In the genomic region with DNA sequence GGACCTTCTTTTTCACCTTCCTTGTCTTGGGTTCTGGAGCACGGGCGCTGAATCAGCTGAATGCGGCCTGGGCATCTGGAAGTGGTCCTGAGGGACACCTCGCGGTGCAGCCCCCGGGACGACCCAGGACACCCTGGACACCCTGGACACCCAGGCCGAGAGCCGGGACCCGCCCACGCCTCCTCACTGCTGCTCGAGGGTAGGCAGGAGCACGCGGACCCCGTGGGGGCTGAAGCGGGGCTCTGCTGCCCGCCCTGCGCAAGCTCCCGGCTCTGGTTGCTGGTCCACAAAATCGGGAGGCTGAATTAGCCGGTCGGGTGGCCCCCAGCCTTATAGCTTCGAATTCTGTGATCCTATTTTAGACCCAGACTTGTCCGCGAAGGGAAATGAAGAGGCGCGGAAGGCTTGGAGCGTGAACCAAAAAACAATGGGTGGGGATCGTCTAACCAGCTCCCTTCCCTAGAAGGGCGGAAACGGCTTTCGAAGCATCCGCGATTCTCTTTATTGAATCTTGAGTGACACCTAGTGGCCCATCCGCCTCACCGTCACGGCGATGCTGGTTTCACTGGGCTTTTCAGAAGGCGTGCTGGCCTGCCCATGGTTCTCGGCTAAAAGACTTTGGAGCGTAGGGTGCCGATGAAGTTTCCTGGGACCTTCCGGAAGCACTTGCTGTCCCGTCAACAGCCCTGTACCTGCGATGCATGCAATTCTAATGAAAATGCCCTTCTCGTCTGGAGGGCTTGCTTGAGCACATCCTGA, we compare ENCODE assay signal across 8 cellular contexts. TPM values are rescaled to one million over a fixed set of nuclear protein-coding genes. Genes with fewer than 3 reads are reported as not detected.
DNase-seq lines count a peak whose midpoint lies in the region; ATAC-seq, FAIRE-seq and TF ChIP-seq lines count a peak whose summit lies in the region.

No MANE protein-coding gene starts in this region.

- in situ Hi-C loops in ACHN (cut with HindIII; ENCODE audit: low pct_ligation_motif_present, low pct_unique_long_range_greater_than_20kb, low sequenced_read_pairs), result loop anchor here (25.0 kb wide), 1 partner anchor 565 kb away; no protein-coding TSS in a partner anchor

- no peaks in the 10 kb centered on the region for H3K36me3 Mint-ChIP-seq in immature natural killer cell

- peak; percentile 93 for DNase-seq in ACHN
- peak; percentile 89 for DNase-seq in NCI-H2196 (lab: John Stamatoyannopoulos, UW; ENCODE audit: unreplicated experiment)
- DNase-seq in bronchial epithelial cell (ENCODE audit: low read depth), result peak; percentile 64
- peak; percentile 76 to 80 (median 78) for DNase-seq in immature natural killer cell
- DNase-seq in smooth muscle cell of the brain vasculature (ENCODE audit: low read depth, low spot score), result peak; percentile 69

- peaks cover 6 to 14% of the 10 kb centered on the region in 2 donors for H3K4me1 Mint-ChIP-seq in immature natural killer cell

- peak; percentile 73 for ATAC-seq in GM18870 (IDR thresholded peaks at IDR 0.05; ENCODE audit: unreplicated experiment)
- ATAC-seq in HG03159 (IDR thresholded peaks at IDR 0.05; ENCODE audit: unreplicated experiment), result peak; percentile 86

- H3K4me3 ChIP-seq in WI38 (ENCODE audit: low read depth, low read length), result peak overlapping the region; percentile 68
- H3K4me3 ChIP-seq in bronchial epithelial cell (ENCODE audit: low read depth, low read length), result peak overlapping the region; percentile 45

- H3K4me3 Mint-ChIP-seq in immature natural killer cell, result peak overlapping the region; percentile 82 to 89 (median 88)

- TF ChIP-seq CTCF in WI38 (IDR thresholded peaks at IDR 0.05; ENCODE audit: low read depth, low read length), result peak; percentile 69
- peak; percentile 83 for TF ChIP-seq CTCF in bronchial epithelial cell (IDR thresholded peaks at IDR 0.05; ENCODE audit: insufficient read depth, low read length, severe bottlenecking)

- H3K36me3 ChIP-seq in bronchial epithelial cell (ENCODE audit: control insufficient read depth, insufficient read depth, low read length), result no peaks in the 10 kb centered on the region

- peaks cover under 1% of the 10 kb centered on the region for H3K27me3 ChIP-seq in bronchial epithelial cell (ENCODE audit: control insufficient read depth, insufficient read depth, low read length)

- H3K27ac Mint-ChIP-seq in immature natural killer cell, result peak overlapping the region in 3 of 6 donors; percentile 22 to 80 (median 58)

- peaks cover 4 to 6% (median 5%) of the 10 kb centered on the region in 3 donors for H3K27me3 Mint-ChIP-seq in immature natural killer cell (ENCODE audit: low read depth in 3 of 3)

- no peak for FAIRE-seq in bronchial epithelial cell (lab: Jason Lieb, UNC)

- no peaks in the 10 kb centered on the region for H3K9me3 Mint-ChIP-seq in immature natural killer cell

RNA-seq across cellular contexts. Expression of gene PLXNC1, which starts 46.3 kb away (rescaled TPM):
- total RNA-seq in bronchial epithelial cell, result under 0.01 TPM in 2 replicates
- 1 to 10 TPM; 2.3 to 3.3 (median 2.5) TPM for polyA plus RNA-seq in immature natural killer cell

Comparison
In these comparisons a context has a peak if more than half of its experiments do, and no peak if none do; other contexts are left out.
1. Peak in every context shown above with its lines: DNase-seq, ATAC-seq and H3K4me3 ChIP-seq.